1 cellular context compared by ENCODE assay signal in the genomic region with DNA sequence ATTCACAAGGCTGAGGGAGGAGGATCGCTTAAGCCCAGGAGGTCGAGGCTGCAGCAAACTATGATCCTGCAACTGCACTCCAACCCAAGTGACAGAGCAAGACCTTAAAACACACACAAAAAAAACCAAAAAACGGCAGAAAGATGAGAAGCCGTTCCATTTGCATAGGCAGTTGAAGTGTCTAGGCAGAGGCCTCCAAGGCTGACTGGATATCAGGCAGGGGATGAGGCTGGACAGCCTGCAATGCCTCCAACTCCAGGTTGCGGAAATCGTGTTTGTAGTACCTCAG.
TF ChIP-seq lines count a peak whose summit lies in the region.

No MANE protein-coding gene starts in this region.

TF ChIP-seq in WTC11, 78 proteins besides CTCF, POLR2A, EP300 and RAD21 (continued from another document):
- TF ChIP-seq, protein P1, sequence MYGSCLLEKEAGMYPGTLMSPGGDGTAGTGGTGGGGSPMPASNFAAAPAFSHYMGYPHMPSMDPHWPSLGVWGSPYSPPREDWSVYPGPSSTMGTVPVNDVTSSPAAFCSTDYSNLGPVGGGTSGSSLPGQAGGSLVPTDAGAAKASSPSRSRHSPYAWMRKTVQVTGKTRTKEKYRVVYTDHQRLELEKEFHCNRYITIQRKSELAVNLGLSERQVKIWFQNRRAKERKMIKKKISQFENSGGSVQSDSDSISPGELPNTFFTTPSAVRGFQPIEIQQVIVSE (CRISPR knock-in tag; IDR thresholded peaks at IDR 0.05; ENCODE audit: borderline replicate concordance) = no peak
- TF ChIP-seq ZNF317 (CRISPR knock-in tag; IDR thresholded peaks at IDR 0.05; ENCODE audit: borderline replicate concordance, low read depth) (no peak), ELF4 (CRISPR knock-in tag; IDR thresholded peaks at IDR 0.05; ENCODE audit: low read depth) (no peak), ZNF232 (CRISPR knock-in tag; IDR thresholded peaks at IDR 0.05) (no peak), ESRRA (CRISPR knock-in tag; IDR thresholded peaks at IDR 0.05; ENCODE audit: borderline replicate concordance) (no peak), ZNF416 (CRISPR knock-in tag; IDR thresholded peaks at IDR 0.05) (no peak)
- TF ChIP-seq, protein P2, sequence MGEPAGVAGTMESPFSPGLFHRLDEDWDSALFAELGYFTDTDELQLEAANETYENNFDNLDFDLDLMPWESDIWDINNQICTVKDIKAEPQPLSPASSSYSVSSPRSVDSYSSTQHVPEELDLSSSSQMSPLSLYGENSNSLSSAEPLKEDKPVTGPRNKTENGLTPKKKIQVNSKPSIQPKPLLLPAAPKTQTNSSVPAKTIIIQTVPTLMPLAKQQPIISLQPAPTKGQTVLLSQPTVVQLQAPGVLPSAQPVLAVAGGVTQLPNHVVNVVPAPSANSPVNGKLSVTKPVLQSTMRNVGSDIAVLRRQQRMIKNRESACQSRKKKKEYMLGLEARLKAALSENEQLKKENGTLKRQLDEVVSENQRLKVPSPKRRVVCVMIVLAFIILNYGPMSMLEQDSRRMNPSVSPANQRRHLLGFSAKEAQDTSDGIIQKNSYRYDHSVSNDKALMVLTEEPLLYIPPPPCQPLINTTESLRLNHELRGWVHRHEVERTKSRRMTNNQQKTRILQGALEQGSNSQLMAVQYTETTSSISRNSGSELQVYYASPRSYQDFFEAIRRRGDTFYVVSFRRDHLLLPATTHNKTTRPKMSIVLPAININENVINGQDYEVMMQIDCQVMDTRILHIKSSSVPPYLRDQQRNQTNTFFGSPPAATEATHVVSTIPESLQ (CRISPR knock-in tag; IDR thresholded peaks at IDR 0.05) = no peak
- TF ChIP-seq, protein P3, sequence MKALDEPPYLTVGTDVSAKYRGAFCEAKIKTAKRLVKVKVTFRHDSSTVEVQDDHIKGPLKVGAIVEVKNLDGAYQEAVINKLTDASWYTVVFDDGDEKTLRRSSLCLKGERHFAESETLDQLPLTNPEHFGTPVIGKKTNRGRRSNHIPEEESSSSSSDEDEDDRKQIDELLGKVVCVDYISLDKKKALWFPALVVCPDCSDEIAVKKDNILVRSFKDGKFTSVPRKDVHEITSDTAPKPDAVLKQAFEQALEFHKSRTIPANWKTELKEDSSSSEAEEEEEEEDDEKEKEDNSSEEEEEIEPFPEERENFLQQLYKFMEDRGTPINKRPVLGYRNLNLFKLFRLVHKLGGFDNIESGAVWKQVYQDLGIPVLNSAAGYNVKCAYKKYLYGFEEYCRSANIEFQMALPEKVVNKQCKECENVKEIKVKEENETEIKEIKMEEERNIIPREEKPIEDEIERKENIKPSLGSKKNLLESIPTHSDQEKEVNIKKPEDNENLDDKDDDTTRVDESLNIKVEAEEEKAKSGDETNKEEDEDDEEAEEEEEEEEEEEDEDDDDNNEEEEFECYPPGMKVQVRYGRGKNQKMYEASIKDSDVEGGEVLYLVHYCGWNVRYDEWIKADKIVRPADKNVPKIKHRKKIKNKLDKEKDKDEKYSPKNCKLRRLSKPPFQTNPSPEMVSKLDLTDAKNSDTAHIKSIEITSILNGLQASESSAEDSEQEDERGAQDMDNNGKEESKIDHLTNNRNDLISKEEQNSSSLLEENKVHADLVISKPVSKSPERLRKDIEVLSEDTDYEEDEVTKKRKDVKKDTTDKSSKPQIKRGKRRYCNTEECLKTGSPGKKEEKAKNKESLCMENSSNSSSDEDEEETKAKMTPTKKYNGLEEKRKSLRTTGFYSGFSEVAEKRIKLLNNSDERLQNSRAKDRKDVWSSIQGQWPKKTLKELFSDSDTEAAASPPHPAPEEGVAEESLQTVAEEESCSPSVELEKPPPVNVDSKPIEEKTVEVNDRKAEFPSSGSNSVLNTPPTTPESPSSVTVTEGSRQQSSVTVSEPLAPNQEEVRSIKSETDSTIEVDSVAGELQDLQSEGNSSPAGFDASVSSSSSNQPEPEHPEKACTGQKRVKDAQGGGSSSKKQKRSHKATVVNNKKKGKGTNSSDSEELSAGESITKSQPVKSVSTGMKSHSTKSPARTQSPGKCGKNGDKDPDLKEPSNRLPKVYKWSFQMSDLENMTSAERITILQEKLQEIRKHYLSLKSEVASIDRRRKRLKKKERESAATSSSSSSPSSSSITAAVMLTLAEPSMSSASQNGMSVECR (CRISPR knock-in tag; IDR thresholded peaks at IDR 0.05; ENCODE audit: borderline replicate concordance) = no peak
- TF ChIP-seq, protein P4, sequence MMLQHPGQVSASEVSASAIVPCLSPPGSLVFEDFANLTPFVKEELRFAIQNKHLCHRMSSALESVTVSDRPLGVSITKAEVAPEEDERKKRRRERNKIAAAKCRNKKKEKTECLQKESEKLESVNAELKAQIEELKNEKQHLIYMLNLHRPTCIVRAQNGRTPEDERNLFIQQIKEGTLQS (CRISPR knock-in tag; conservative IDR thresholded peaks at IDR 0.05) = no peak
- TF ChIP-seq, protein P5, sequence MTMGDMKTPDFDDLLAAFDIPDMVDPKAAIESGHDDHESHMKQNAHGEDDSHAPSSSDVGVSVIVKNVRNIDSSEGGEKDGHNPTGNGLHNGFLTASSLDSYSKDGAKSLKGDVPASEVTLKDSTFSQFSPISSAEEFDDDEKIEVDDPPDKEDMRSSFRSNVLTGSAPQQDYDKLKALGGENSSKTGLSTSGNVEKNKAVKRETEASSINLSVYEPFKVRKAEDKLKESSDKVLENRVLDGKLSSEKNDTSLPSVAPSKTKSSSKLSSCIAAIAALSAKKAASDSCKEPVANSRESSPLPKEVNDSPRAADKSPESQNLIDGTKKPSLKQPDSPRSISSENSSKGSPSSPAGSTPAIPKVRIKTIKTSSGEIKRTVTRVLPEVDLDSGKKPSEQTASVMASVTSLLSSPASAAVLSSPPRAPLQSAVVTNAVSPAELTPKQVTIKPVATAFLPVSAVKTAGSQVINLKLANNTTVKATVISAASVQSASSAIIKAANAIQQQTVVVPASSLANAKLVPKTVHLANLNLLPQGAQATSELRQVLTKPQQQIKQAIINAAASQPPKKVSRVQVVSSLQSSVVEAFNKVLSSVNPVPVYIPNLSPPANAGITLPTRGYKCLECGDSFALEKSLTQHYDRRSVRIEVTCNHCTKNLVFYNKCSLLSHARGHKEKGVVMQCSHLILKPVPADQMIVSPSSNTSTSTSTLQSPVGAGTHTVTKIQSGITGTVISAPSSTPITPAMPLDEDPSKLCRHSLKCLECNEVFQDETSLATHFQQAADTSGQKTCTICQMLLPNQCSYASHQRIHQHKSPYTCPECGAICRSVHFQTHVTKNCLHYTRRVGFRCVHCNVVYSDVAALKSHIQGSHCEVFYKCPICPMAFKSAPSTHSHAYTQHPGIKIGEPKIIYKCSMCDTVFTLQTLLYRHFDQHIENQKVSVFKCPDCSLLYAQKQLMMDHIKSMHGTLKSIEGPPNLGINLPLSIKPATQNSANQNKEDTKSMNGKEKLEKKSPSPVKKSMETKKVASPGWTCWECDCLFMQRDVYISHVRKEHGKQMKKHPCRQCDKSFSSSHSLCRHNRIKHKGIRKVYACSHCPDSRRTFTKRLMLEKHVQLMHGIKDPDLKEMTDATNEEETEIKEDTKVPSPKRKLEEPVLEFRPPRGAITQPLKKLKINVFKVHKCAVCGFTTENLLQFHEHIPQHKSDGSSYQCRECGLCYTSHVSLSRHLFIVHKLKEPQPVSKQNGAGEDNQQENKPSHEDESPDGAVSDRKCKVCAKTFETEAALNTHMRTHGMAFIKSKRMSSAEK (CRISPR knock-in tag; IDR thresholded peaks at IDR 0.05; ENCODE audit: borderline replicate concordance) = no peak
